ENCODE assay signal across 1 cellular context in genomic region chr19:39497850-39498261, GRCh38.
A peak's percentile ranks its signal among the peaks of the same experiment; 100 is the strongest.
TF ChIP-seq lines count a peak whose summit lies in the region.

No MANE protein-coding gene starts in this region.

TF ChIP-seq in H1, 55 proteins besides CTCF, POLR2A, EP300 and RAD21 (continued from another document):
- TF ChIP-seq CHD7 (IDR thresholded peaks at IDR 0.05; ENCODE audit: insufficient replicate concordance, low read length) (no peak), KDM1A (IDR thresholded peaks at IDR 0.05; ENCODE audit: borderline replicate concordance, low read length) (peak; percentile 28; the same call in 1 of the 2 replicates), ASH2L (IDR thresholded peaks at IDR 0.05; ENCODE audit: low read length) (peak; percentile 67), RXRA (IDR thresholded peaks at IDR 0.05; ENCODE audit: insufficient read depth, low read depth, low read length) (no peak), EGR1 (IDR thresholded peaks at IDR 0.05; ENCODE audit: borderline replicate concordance, low read depth, low read length) (no peak), GTF2F1 (IDR thresholded peaks at IDR 0.05; ENCODE audit: borderline replicate concordance, low read depth, low read length) (no peak), NRF1 (IDR thresholded peaks at IDR 0.05; ENCODE audit: low read depth, low read length) (no peak), ATF3 (IDR thresholded peaks at IDR 0.05; ENCODE audit: insufficient read depth, low read depth, low read length) (no peak), GABPA (IDR thresholded peaks at IDR 0.05; ENCODE audit: borderline replicate concordance, insufficient read depth, low read length) (no peak), NANOG (IDR thresholded peaks at IDR 0.05; ENCODE audit: insufficient read depth, low read depth, low read length, poor library complexity, severe bottlenecking) (no peak), SP2 (IDR thresholded peaks at IDR 0.05; ENCODE audit: low read length) (no peak), SIRT6 (IDR thresholded peaks at IDR 0.05; ENCODE audit: low read length) (no peak), PHF8 (conservative IDR thresholded peaks at IDR 0.05; ENCODE audit: low read depth, low read length) (no peak), TBP (IDR thresholded peaks at IDR 0.05; ENCODE audit: low read depth, low read length) (peak; percentile 47; the same call in 1 of the 2 replicates)
